8 cellular contexts compared by ENCODE assay signal in genomic region chr16:4538386-4539235, GRCh38. TPM values are rescaled to one million over a fixed set of nuclear protein-coding genes. Genes with fewer than 3 reads are reported as not detected.
A peak's percentile ranks its signal among the peaks of the same experiment; 100 is the strongest.
DNase-seq lines count a peak whose midpoint lies in the region; ATAC-seq and TF ChIP-seq lines count a peak whose summit lies in the region.

CDIP1 (minus strand) TSS chr16:4538773; CDS start chr16:4514130, 24,643 bp downstream.

- no TSS peak for BruUV-seq in Calu3 (replicated peaks; lab: Mats Ljungman, UMichigan)

- DNase-seq in Calu3 (peak; percentile 94), Peyer's patch (peak; percentile 98 to 99 (median 99)), esophagus squamous epithelium (lab: John Stamatoyannopoulos, UW) (peak; percentile 78)
- peak; percentile 83 for DNase-seq in Jurkat, Clone E6-1 (ENCODE audit: low read depth, low spot score)
- DNase-seq in activated T-helper 1 cell treated with anti-CD3 and anti-CD28 coated beads, Interleukin-12 subunit alpha, Interleukin-12 subunit beta, Interleukin-2, Interleukin-4 antibody, amounts not matched to agents 30 ng/mL and 10 ng/mL and 1 ng/mL, durations not matched to agents 14 hours and 24 hours and 36 hours (ENCODE audit: low spot score) = peak; percentile 86
- peak; percentile 93 for DNase-seq in stimulated activated CD8-positive, alpha-beta memory T cell treated with anti-CD3 and anti-CD28 coated beads, Interleukin-7, amount 100 ng/mL, for 24 hours (ENCODE audit: low read depth)

- ATAC-seq in GM21528 (IDR thresholded peaks at IDR 0.05; ENCODE audit: low FRiP score, unreplicated experiment) = peak; percentile 79

- TF ChIP-seq POLR2A in Peyer's patch (IDR thresholded peaks at IDR 0.05) (peak; percentile 95 to 98), esophagus squamous epithelium (IDR thresholded peaks at IDR 0.05) (peak in 3 of 4 donors; percentile 67 to 93 (median 84))

- peaks cover 58% of the 10 kb centered on the region for H3K27me3 Mint-ChIP-seq in Calu3 (ENCODE audit: unreplicated experiment)
- H3K27me3 Mint-ChIP-seq in activated T-helper 1 cell treated with anti-CD3 and anti-CD28 coated beads, Interleukin-12 subunit alpha, Interleukin-12 subunit beta, Interleukin-2, Interleukin-4 antibody, amounts not matched to agents 30 ng/mL and 10 ng/mL and 1 ng/mL, durations not matched to agents 14 hours and 24 hours and 36 hours (ENCODE audit: insufficient read depth) = peaks cover 5% of the 10 kb centered on the region

- peak within 1 kb of the TSS; percentile 53 for H3K4me3 ChIP-seq in Jurkat, Clone E6-1 (ENCODE audit: low read length)
- H3K4me3 ChIP-seq in Peyer's patch (peak within 1 kb of the TSS; percentile 79 to 90 (median 84)), esophagus squamous epithelium (peak within 1 kb of the TSS; percentile 62 to 93 (median 72)), muscle layer of duodenum (ENCODE audit: low read depth in 1 of 2, low read length in 2 of 2) (peak within 1 kb of the TSS; percentile 50 to 64)

- H3K9me3 Mint-ChIP-seq in Calu3 (ENCODE audit: low read depth, unreplicated experiment) = peaks cover 4% of the 10 kb centered on the region
- H3K9me3 Mint-ChIP-seq in activated T-helper 1 cell treated with anti-CD3 and anti-CD28 coated beads, Interleukin-12 subunit alpha, Interleukin-12 subunit beta, Interleukin-2, Interleukin-4 antibody, amounts not matched to agents 30 ng/mL and 10 ng/mL and 1 ng/mL, durations not matched to agents 14 hours and 24 hours and 36 hours = peaks cover 12% of the 10 kb centered on the region

- H3K4me3 Mint-ChIP-seq in Calu3 (ENCODE audit: low read depth, unreplicated experiment) = peak within 1 kb of the TSS; percentile 65
- H3K4me3 Mint-ChIP-seq in activated T-helper 1 cell treated with anti-CD3 and anti-CD28 coated beads, Interleukin-12 subunit alpha, Interleukin-12 subunit beta, Interleukin-2, Interleukin-4 antibody, amounts not matched to agents 30 ng/mL and 10 ng/mL and 1 ng/mL, durations not matched to agents 14 hours and 24 hours and 36 hours = peak within 1 kb of the TSS; percentile 80

- H3K36me3 ChIP-seq in Peyer's patch (no peaks in the 10 kb centered on the region), esophagus squamous epithelium (peaks cover 0 to 5% (median 0%) of the 10 kb centered on the region in 3 donors), muscle layer of duodenum (ENCODE audit: control insufficient read depth in 1 of 2, insufficient read depth in 2 of 2, low read length in 2 of 2) (no peaks in the 10 kb centered on the region)

- CTCF ChIA-PET in Calu3 (lab: Charles Lee) = interaction anchor here (0.7 to 1.6 kb wide), 5 partner anchors 10 to 1561 kb away, joined by 3 to 9 read pairs (median 3); partner anchors contain the start of gene MGRN1

- H3K4me1 ChIP-seq in Peyer's patch = peaks cover 0 to 9% (median 3%) of the 10 kb centered on the region in 4 donors
- H3K4me1 ChIP-seq in esophagus squamous epithelium = peaks cover 10 to 48% (median 17%) of the 10 kb centered on the region in 3 donors
- H3K4me1 ChIP-seq in muscle layer of duodenum (ENCODE audit: control insufficient read depth in 1 of 2, insufficient read depth in 2 of 2, low read length in 2 of 2) = peaks cover 0 to 8% of the 10 kb centered on the region in 2 donors

- no peaks in the 10 kb centered on the region for H3K4me1 Mint-ChIP-seq in Calu3 (ENCODE audit: low read depth, unreplicated experiment)
- peaks cover 40% of the 10 kb centered on the region for H3K4me1 Mint-ChIP-seq in activated T-helper 1 cell treated with anti-CD3 and anti-CD28 coated beads, Interleukin-12 subunit alpha, Interleukin-12 subunit beta, Interleukin-2, Interleukin-4 antibody, amounts not matched to agents 30 ng/mL and 10 ng/mL and 1 ng/mL, durations not matched to agents 14 hours and 24 hours and 36 hours (ENCODE audit: low read depth)

- peaks cover 22% of the 10 kb centered on the region for H3K36me3 Mint-ChIP-seq in Calu3 (ENCODE audit: insufficient read depth, unreplicated experiment)
- H3K36me3 Mint-ChIP-seq in activated T-helper 1 cell treated with anti-CD3 and anti-CD28 coated beads, Interleukin-12 subunit alpha, Interleukin-12 subunit beta, Interleukin-2, Interleukin-4 antibody, amounts not matched to agents 30 ng/mL and 10 ng/mL and 1 ng/mL, durations not matched to agents 14 hours and 24 hours and 36 hours (ENCODE audit: low read depth) = peaks cover 21% of the 10 kb centered on the region

- intact Hi-C loops in Calu3 (cut with micrococcal nuclease; ENCODE audit: unreplicated experiment) = no loop called here
- intact Hi-C loops in activated T-helper 1 cell treated with anti-CD3 and anti-CD28 coated beads, Interleukin-12 subunit alpha, Interleukin-12 subunit beta, Interleukin-2, Interleukin-4 antibody, amounts not matched to agents 30 ng/mL and 10 ng/mL and 1 ng/mL, durations not matched to agents 14 hours and 24 hours and 36 hours (cut with micrococcal nuclease) = loop anchor here (1.0 to 10.0 kb wide), 7 partner anchors 9 to 264 kb away; partner anchors contain the start of genes DNAJA3, HMOX2, MGRN1 and TFAP4
- intact Hi-C loops in esophagus squamous epithelium (cut with DNase I) = no loop called here

- 13 to 30% methylated on average over 6 to 8 of the region's 62 CpGs for WGBS in esophagus squamous epithelium, 2 donors

- TF ChIP-seq CTCF in Calu3 (IDR thresholded peaks at IDR 0.05; ENCODE audit: unreplicated experiment) = no peak
- TF ChIP-seq CTCF in Peyer's patch (IDR thresholded peaks at IDR 0.05) = peak in 3 of 6 experiments; percentile 31 to 43 (median 38)
- peak in 3 of 6 experiments; percentile 28 to 44 (median 32) for TF ChIP-seq CTCF in esophagus squamous epithelium (IDR thresholded peaks at IDR 0.05)

- no peaks in the 10 kb centered on the region for H3K27me3 ChIP-seq in Peyer's patch
- no peaks in the 10 kb centered on the region for H3K27me3 ChIP-seq in esophagus squamous epithelium
- no peaks in the 10 kb centered on the region for H3K27me3 ChIP-seq in muscle layer of duodenum (ENCODE audit: low read depth, low read length)

- H3K27ac Mint-ChIP-seq in Calu3 (ENCODE audit: unreplicated experiment) = peak within 1 kb of the TSS; percentile 96
- H3K27ac Mint-ChIP-seq in activated T-helper 1 cell treated with anti-CD3 and anti-CD28 coated beads, Interleukin-12 subunit alpha, Interleukin-12 subunit beta, Interleukin-2, Interleukin-4 antibody, amounts not matched to agents 30 ng/mL and 10 ng/mL and 1 ng/mL, durations not matched to agents 14 hours and 24 hours and 36 hours = peak within 1 kb of the TSS; percentile 82

- peak within 1 kb of the TSS; percentile 84 to 95 (median 93) for H3K27ac ChIP-seq in Peyer's patch
- peak within 1 kb of the TSS; percentile 90 to 97 (median 94) for H3K27ac ChIP-seq in esophagus squamous epithelium
- peak within 1 kb of the TSS; percentile 51 for H3K27ac ChIP-seq in muscle layer of duodenum (ENCODE audit: low read length)

- H3K9me3 ChIP-seq in Peyer's patch (peaks cover 0 to 6% (median 0%) of the 10 kb centered on the region in 4 donors), esophagus squamous epithelium (peaks cover 0 to 12% (median 10%) of the 10 kb centered on the region in 3 donors), muscle layer of duodenum (ENCODE audit: control insufficient read depth in 1 of 2, low read length in 2 of 2) (peaks cover 0 to 6% of the 10 kb centered on the region in 2 donors)

RNA-seq across cellular contexts. Expression of gene CDIP1, which starts in this region (rescaled TPM):
- total RNA-seq in Calu3 (2022) (6.2 and 7.9 TPM in 2 replicates), Peyer's patch (10 to 100 TPM; 21.5 to 45.0 (median 39.0) TPM), esophagus squamous epithelium (10 to 100 TPM; 10.2 to 26.5 (median 16.5) TPM)
- 26.7 TPM for polyA plus RNA-seq in Jurkat, Clone E6-1 (2012; ENCODE audit: insufficient read depth, insufficient read length)
- total RNA-seq in activated T-helper 1 cell treated with anti-CD3 and anti-CD28 coated beads, Interleukin-12 subunit alpha, Interleukin-12 subunit beta, Interleukin-2, Interleukin-4 antibody, amounts not matched to agents 30 ng/mL and 10 ng/mL and 1 ng/mL, durations not matched to agents 14 hours and 24 hours and 36 hours = 61.6 and 62.7 TPM in 2 replicates

Comparison
In these comparisons a context has a peak if more than half of its experiments do, and no peak if none do; other contexts are left out.
1. Peak in every context shown above with its lines: DNase-seq, ATAC-seq, H3K4me3 ChIP-seq and H3K27ac ChIP-seq.